Comparison of ENCODE assay signal across 22 cellular contexts in the genomic region with DNA sequence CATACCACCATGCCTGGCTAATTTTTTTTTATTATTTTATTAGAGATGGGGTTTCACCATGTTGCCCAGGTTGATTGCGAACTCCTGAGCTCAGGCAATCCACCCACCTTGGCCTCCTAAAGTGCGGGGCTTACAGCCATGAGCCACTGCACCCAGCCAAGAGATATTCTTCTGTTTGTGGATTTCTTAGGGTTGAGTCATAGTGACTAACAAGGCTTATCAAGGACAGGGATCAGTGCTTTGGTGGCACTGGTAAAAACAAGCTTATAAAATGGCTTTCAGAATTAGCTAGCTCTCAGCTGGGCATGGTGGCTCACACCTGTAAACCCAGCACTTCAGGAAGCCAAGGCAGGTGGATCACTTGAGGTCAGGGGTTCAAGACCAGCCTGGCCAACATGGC.
DNase-seq lines count a peak whose midpoint lies in the region; ATAC-seq, FAIRE-seq and TF ChIP-seq lines count a peak whose summit lies in the region.
"Had no signal": no experiment of that assay in that cellular context is flagged by ENCODE, and none has a peak within 500 bp of the region (broad histone marks: within the 10 kb centered on the region; RNA-seq: fewer than 3 reads in every experiment).

No MANE protein-coding gene starts in this region.

- no peaks in the 10 kb centered on the region for H3K27me3 ChIP-seq in Panc1 (ENCODE audit: control insufficient read depth, insufficient read depth, low read length)
- H3K27me3 ChIP-seq: BE2C, suprapubic skin had no signal

- H3K4me3 ChIP-seq in Panc1 (ENCODE audit: low read depth in 2 of 2, low read length in 2 of 2) (no peak overlapping the region), epithelial cell of esophagus (ENCODE audit: low read length) (no peak overlapping the region), coronary artery (no peak overlapping the region)
- H3K4me3 ChIP-seq: mucosa of descending colon, suprapubic skin had no signal

- H3K27ac ChIP-seq in Panc1 (ENCODE audit: low read length), result no peak overlapping the region
- H3K27ac ChIP-seq in coronary artery, result no peak overlapping the region
- H3K27ac ChIP-seq: suprapubic skin had no signal

- peak; percentile 95 for ATAC-seq in Panc1
- no peak for ATAC-seq in GM18873 (IDR thresholded peaks at IDR 0.05; ENCODE audit: low FRiP score, unreplicated experiment)
- ATAC-seq: left lobe of liver, mucosa of descending colon, sciatic nerve had no signal

- POLR2A ChIA-PET in Panc1 (lab: Charles Lee), result no interaction called here

- in situ Hi-C loops in ACHN (cut with HindIII; ENCODE audit: low pct_ligation_motif_present, low pct_unique_long_range_greater_than_20kb, low sequenced_read_pairs) (no loop called here), Panc1 (cut with HindIII; ENCODE audit: low pct_unique_long_range_greater_than_20kb, low sequenced_read_pairs) (no loop called here)

- intact Hi-C loops in Panc1 (cut with micrococcal nuclease; ENCODE audit: unreplicated experiment), result no loop called here

- TF ChIP-seq CTCF in Panc1 (IDR thresholded peaks at IDR 0.05) (no peak), epithelial cell of esophagus (IDR thresholded peaks at IDR 0.05; ENCODE audit: insufficient read depth, low read depth, low read length, missing control alignments) (no peak), coronary artery (IDR thresholded peaks at IDR 0.05) (no peak)

- no peaks in the 10 kb centered on the region for H3K9me3 ChIP-seq in Panc1 (ENCODE audit: control insufficient read depth, insufficient read depth, low read depth, low read length)
- H3K9me3 ChIP-seq: BE2C had no signal

- TF ChIP-seq POLR2A in H54 (IDR thresholded peaks at IDR 0.05; ENCODE audit: low read depth, low read length), result no peak

- FAIRE-seq in H54 (lab: Jason Lieb, UNC), result no peak
- FAIRE-seq: D721Med had no signal

- BruUV-seq in Panc1 (replicated peaks; lab: Mats Ljungman, UMichigan), result no TSS peak

- H3K4me1 ChIP-seq in Panc1 (ENCODE audit: control insufficient read depth, insufficient read depth, low read length), result no peaks in the 10 kb centered on the region
- H3K4me1 ChIP-seq: BE2C, suprapubic skin had no signal

- peak; percentile 29 for DNase-seq in ACHN
- DNase-seq in H54 (ENCODE audit: insufficient read length, low spot score), result peak; percentile 9
- peak; percentile 7 for DNase-seq in Panc1 (ENCODE audit: low read depth, low spot score)
- peak; percentile 30 for DNase-seq in epithelial cell of esophagus (ENCODE audit: low read depth)
- DNase-seq in coronary artery (ENCODE audit: low spot score), result no peak
- no peak for DNase-seq in NCI-H2227 (lab: John Stamatoyannopoulos, UW; ENCODE audit: unreplicated experiment)
- no peak for DNase-seq in stimulated activated CD4-positive, alpha-beta T cell treated with anti-CD3 and anti-CD28 coated beads, Interleukin-1b, Interleukin-23, amount 100 ng/mL, for 48 hours
- DNase-seq: activated CD4-positive, alpha-beta T cell treated with anti-CD3 and anti-CD28 coated beads, Interleukin-2, amount 10 ng/mL, durations not matched to agents 24 days and 14 days; activated naive CD8-positive, alpha-beta T cell treated with anti-CD3 and anti-CD28 coated beads for 36 hours; BE2C; caudate nucleus; effector CD8-positive, alpha-beta T cell; mucosa of descending colon; NCI-H1417; NK-92 treated with Interleukin-12 subunit alpha and Interleukin-12 subunit beta, amount 100 ng/mL, for 24 hours; SHP77 treated with DMSO at 0.1 percent for 48 hours; stimulated activated CD4-positive, alpha-beta T cell treated with anti-CD3 and anti-CD28 coated beads, Interleukin-2, amount 100 ng/mL, for 48 hours had no signal

- no peaks in the 10 kb centered on the region for H3K36me3 ChIP-seq in Panc1 (ENCODE audit: control insufficient read depth, insufficient read depth, low read length)
- H3K36me3 ChIP-seq: BE2C, suprapubic skin had no signal

- CTCF ChIA-PET in Panc1 (lab: Charles Lee), result no interaction called here

Comparison
In these comparisons a context has a peak if more than half of its experiments do, and no peak if none do; other contexts are left out.
1. DNase-seq: peak in ACHN (single experiment), H54 (single experiment), Panc1 (single experiment) and epithelial cell of esophagus (single experiment); none in coronary artery (single experiment), NCI-H2227 (single experiment) and stimulated activated CD4-positive, alpha-beta T cell treated with anti-CD3 and anti-CD28 coated beads, Interleukin-1b, Interleukin-23, amount 100 ng/mL, for 48 hours (single experiment).